Comparison of ENCODE assay signal across 1 cellular context in genomic region chr20:62386383-62387218, GRCh38.
TF ChIP-seq lines count a peak whose summit lies in the region.

RPS21 (plus strand) TSS chr20:62387103; CDS start chr20:62387339, 236 bp downstream.

TF ChIP-seq in K562, 482 proteins besides CTCF, POLR2A, EP300 and RAD21 (continued from another document and continues in another):
- no peak for TF ChIP-seq CREB3 (tag; conservative IDR thresholded peaks at IDR 0.05; ENCODE audit: low read depth)
- TF ChIP-seq ZNF232 (CRISPR knock-in tag; IDR thresholded peaks at IDR 0.05): no peak
- TF ChIP-seq GTF2A2 (tag; IDR thresholded peaks at IDR 0.05): no peak
- TF ChIP-seq ZNF507 (tag; conservative IDR thresholded peaks at IDR 0.05): no peak
- TF ChIP-seq ZC3H11A (IDR thresholded peaks at IDR 0.05; ENCODE audit: low read depth, low read length): no peak
- no peak for TF ChIP-seq KLF1 (tag; IDR thresholded peaks at IDR 0.05)
- TF ChIP-seq TAF7 (tag; IDR thresholded peaks at IDR 0.05): 0 out of 2 replicates have a peak, but pooled peaks have one; percentile 25
- no peak for TF ChIP-seq ZNF3 (CRISPR knock-in tag; IDR thresholded peaks at IDR 0.05)
- no peak for TF ChIP-seq PRMT5 (CRISPR knock-in tag; IDR thresholded peaks at IDR 0.05)
- TF ChIP-seq ZNF347 (CRISPR knock-in tag; IDR thresholded peaks at IDR 0.05; ENCODE audit: low read depth): no peak
- peak; percentile 70 for TF ChIP-seq CHD1 (IDR thresholded peaks at IDR 0.05; ENCODE audit: low read length)
- no peak for TF ChIP-seq ZNF584 (CRISPR knock-in tag; IDR thresholded peaks at IDR 0.05; ENCODE audit: low read depth)
- no peak for TF ChIP-seq BCL6 (CRISPR knock-in tag; IDR thresholded peaks at IDR 0.05)
- peak; percentile 86 for TF ChIP-seq ELF1 (tag; IDR thresholded peaks at IDR 0.05)
- peak; percentile 88 for TF ChIP-seq TFAP4 (CRISPR knock-in tag; IDR thresholded peaks at IDR 0.05; ENCODE audit: borderline replicate concordance)
- no peak for TF ChIP-seq MTA1 (IDR thresholded peaks at IDR 0.05; ENCODE audit: borderline replicate concordance)
- no peak for TF ChIP-seq DMBX1 (CRISPR knock-in tag; IDR thresholded peaks at IDR 0.05; ENCODE audit: borderline replicate concordance)
- TF ChIP-seq RFX7 (CRISPR knock-in tag; IDR thresholded peaks at IDR 0.05): no peak
- TF ChIP-seq ZNF24 (IDR thresholded peaks at IDR 0.05): no peak
- no peak for TF ChIP-seq ZHX1 (conservative IDR thresholded peaks at IDR 0.05; ENCODE audit: low read length)
- no peak for TF ChIP-seq SMARCE1 (IDR thresholded peaks at IDR 0.05)
- peak; percentile 87 for TF ChIP-seq PHF20 (IDR thresholded peaks at IDR 0.05; ENCODE audit: partially characterized antibody)
- no peak for TF ChIP-seq ZNF143 (CRISPR knock-in tag; IDR thresholded peaks at IDR 0.05)
- TF ChIP-seq MAFK (IDR thresholded peaks at IDR 0.05; ENCODE audit: low read length): no peak
- TF ChIP-seq GABPA (tag; conservative IDR thresholded peaks at IDR 0.05; ENCODE audit: low read depth): peak; percentile 99
- no peak for TF ChIP-seq MXD1 (CRISPR knock-in tag; IDR thresholded peaks at IDR 0.05; ENCODE audit: borderline replicate concordance, poor library complexity, severe bottlenecking)
- TF ChIP-seq BCLAF1 (IDR thresholded peaks at IDR 0.05; ENCODE audit: borderline replicate concordance in 1 of 2, control insufficient read depth in 1 of 2, low read depth in 2 of 2, low read length in 1 of 2): no peak
- TF ChIP-seq EP400 (IDR thresholded peaks at IDR 0.05): peak; percentile 93
- peak in 1 of 2 experiments; percentile 32; a peak in 1 of 4 replicates for TF ChIP-seq SIX5 (IDR thresholded peaks at IDR 0.05; ENCODE audit: borderline replicate concordance in 1 of 2, insufficient read depth in 1 of 2, low read depth in 1 of 2, low read length in 2 of 2)
- no peak for TF ChIP-seq ZNF764 (CRISPR knock-in tag; IDR thresholded peaks at IDR 0.05; ENCODE audit: low read depth)
- TF ChIP-seq ETS2 (tag; IDR thresholded peaks at IDR 0.05; ENCODE audit: borderline replicate concordance, poor library complexity, severe bottlenecking): no peak
- no peak; the same call in 1 of the 2 replicates for TF ChIP-seq THAP12 (CRISPR knock-in tag; IDR thresholded peaks at IDR 0.05)
- TF ChIP-seq ZNF444 (CRISPR knock-in tag; IDR thresholded peaks at IDR 0.05): no peak
- peak in 1 of 2 experiments; percentile 98; a peak in 2 of 4 replicates for TF ChIP-seq KDM4B (IDR thresholded peaks at IDR 0.05; ENCODE audit: borderline replicate concordance in 2 of 2, low read depth in 1 of 2)
- peak in 1 of 2 experiments; percentile 38; a peak in 1 of 4 replicates for TF ChIP-seq FOXA3 (CRISPR knock-in tag; conservative IDR thresholded peaks at IDR 0.05 in 1 of 2, IDR thresholded peaks at IDR 0.05 in 1 of 2)
- no peak for TF ChIP-seq ZNF175 (CRISPR knock-in tag; IDR thresholded peaks at IDR 0.05; ENCODE audit: low read depth)
- no peak for TF ChIP-seq EHMT2 (IDR thresholded peaks at IDR 0.05)
- 0 out of 2 replicates have a peak, but pooled peaks have one; percentile 61 for TF ChIP-seq PHB (CRISPR knock-in tag; IDR thresholded peaks at IDR 0.05)
- no peak for TF ChIP-seq HINFP (tag; conservative IDR thresholded peaks at IDR 0.05; ENCODE audit: low read depth)
- TF ChIP-seq ZNF398 (CRISPR knock-in tag; IDR thresholded peaks at IDR 0.05): no peak
- no peak for TF ChIP-seq ATF2 (CRISPR knock-in tag; IDR thresholded peaks at IDR 0.05)
- peak; percentile 44 for TF ChIP-seq TAF9B (IDR thresholded peaks at IDR 0.05; ENCODE audit: partially characterized antibody)
- no peak for TF ChIP-seq HNRNPUL1 (IDR thresholded peaks at IDR 0.05; ENCODE audit: low read length)
- TF ChIP-seq MLX (CRISPR knock-in tag; conservative IDR thresholded peaks at IDR 0.05): no peak
- no peak for TF ChIP-seq NFRKB (IDR thresholded peaks at IDR 0.05; ENCODE audit: low read depth)
- TF ChIP-seq SMARCA5 (IDR thresholded peaks at IDR 0.05): no peak
- no peak for TF ChIP-seq EWSR1 (IDR thresholded peaks at IDR 0.05; ENCODE audit: borderline replicate concordance, low read depth, partially characterized antibody)
- TF ChIP-seq POU5F1 (IDR thresholded peaks at IDR 0.05; ENCODE audit: borderline replicate concordance, low read depth, low read length, partially characterized antibody): no peak
- no peak for TF ChIP-seq NCOA4 (IDR thresholded peaks at IDR 0.05; ENCODE audit: partially characterized antibody)
- TF ChIP-seq XRCC3 (IDR thresholded peaks at IDR 0.05): no peak
- TF ChIP-seq SOX6 (IDR thresholded peaks at IDR 0.05): no peak
